14 cellular contexts compared by ENCODE assay signal in genomic region chr2:10700078-10700803, GRCh38. TPM values are rescaled to one million over a fixed set of nuclear protein-coding genes. Genes with fewer than 3 reads are reported as not detected.
"Had no signal": no experiment of that assay in that cellular context is flagged by ENCODE, and none has a peak within 500 bp of the region (broad histone marks: within the 10 kb centered on the region; RNA-seq: fewer than 3 reads in every experiment).

No MANE protein-coding gene starts in this region.

- H3K36me3 ChIP-seq: brain microvascular endothelial cell, lower lobe of right lung, thyroid gland had no signal

- H3K4me1 ChIP-seq: lower lobe of right lung, thyroid gland had no signal

- H3K27ac ChIP-seq: brain microvascular endothelial cell, lower lobe of right lung, thyroid gland had no signal

- H3K4me3 ChIP-seq: lower lobe of right lung, thyroid gland had no signal

- H3K9me3 ChIP-seq: lower lobe of right lung, thyroid gland had no signal

- H3K27me3 ChIP-seq: brain microvascular endothelial cell, thyroid gland had no signal

- ATAC-seq: left cardiac atrium, lower lobe of right lung had no signal

- DNase-seq: activated B cell treated with CpG ODN at 0.5 μM for 24 hours; activated effector memory CD4-positive, alpha-beta T cell treated with Interleukin-2 at 50 U/mL for 16 hours; brain microvascular endothelial cell; cortex of kidney; effector CD4-positive, alpha-beta T cell; glutamatergic neuron; left cardiac atrium; lower lobe of right lung; nephron progenitor cell; occipital lobe; stimulated activated CD4-positive, alpha-beta T cell treated with anti-CD3 and anti-CD28 coated beads, Interleukin-1b, Interleukin-23, amount 100 ng/mL, for 48 hours; SW 1271; thyroid gland had no signal

RNA-seq across cellular contexts. Expression of gene ATP6V1C2, which starts 21.2 kb away (rescaled TPM):
- total RNA-seq: T-helper 2 cell treated with Interferon-gamma antibody and Interleukin-4, amounts not matched to agents 100 ng/mL and 5 ng/mL, for 36 hours; thyroid gland had no signal
